ENCODE assay signal across 18 cellular contexts in genomic region chr22:35156945-35157344, GRCh38.
"Had no signal": no experiment of that assay in that cellular context is flagged by ENCODE, and none has a peak within 500 bp of the region (broad histone marks: within the 10 kb centered on the region; RNA-seq: fewer than 3 reads in every experiment).

No MANE protein-coding gene starts in this region.

- H3K27me3 ChIP-seq: ascending aorta, pancreas had no signal

- H2AFZ ChIP-seq: neural progenitor cell had no signal

- H3K4me2 ChIP-seq: neural progenitor cell had no signal

- H3K4me1 Mint-ChIP-seq: neural progenitor cell had no signal

- H3K9ac ChIP-seq: neural progenitor cell had no signal

- H3K27ac Mint-ChIP-seq: activated naive CD4-positive, alpha-beta T cell treated with anti-CD3 and anti-CD28 coated beads for 36 hours; activated T-helper 2 cell treated with anti-CD3 and anti-CD28 coated beads, Interferon-gamma antibody, Interleukin-2, Interleukin-4, amounts not matched to agents 10 μg/mL and 5 μg/mL and 100 μg/mL, durations not matched to agents 14 hours and 24 hours and 36 hours; mesothelial cell of epicardium had no signal

- H3K4me1 ChIP-seq: ascending aorta, breast epithelium, neural progenitor cell, pancreas, sigmoid colon, spleen had no signal

- H3K36me3 Mint-ChIP-seq: mesothelial cell of epicardium, neural progenitor cell had no signal

- DNase-seq: activated CD4-positive, alpha-beta T cell treated with anti-CD3 and anti-CD28 coated beads for 1 hour; activated CD4-positive, alpha-beta T cell treated with anti-CD3 and anti-CD28 coated beads, Interleukin-2, amount 50 U/mL, for 4 hours; activated naive CD4-positive, alpha-beta T cell treated with anti-CD3 and anti-CD28 coated beads for 36 hours; cerebellar nuclear complex; effector memory CD4-positive, alpha-beta T cell; foreskin melanocyte; kidney glomerular epithelial cell; sigmoid colon; spleen had no signal

- FAIRE-seq: pancreas had no signal

- H3K4me3 Mint-ChIP-seq: activated naive CD4-positive, alpha-beta T cell treated with anti-CD3 and anti-CD28 coated beads for 36 hours; mesothelial cell of epicardium; neural progenitor cell; stimulated activated naive CD8-positive, alpha-beta T cell treated with anti-CD3 and anti-CD28 coated beads, Interleukin-15, Interleukin-2, amounts not matched to agents 100 ng/mL and 50 ng/mL, for 24 hours had no signal

- H3K36me3 ChIP-seq: ascending aorta, breast epithelium, neural progenitor cell, pancreas, sigmoid colon, spleen had no signal

- H3K27ac ChIP-seq: ascending aorta, breast epithelium, epithelial cell of prostate, neural progenitor cell, pancreas, sigmoid colon, spleen, VCaP had no signal

- H3K9me3 Mint-ChIP-seq: activated naive CD4-positive, alpha-beta T cell treated with anti-CD3 and anti-CD28 coated beads for 36 hours; activated T-helper 2 cell treated with anti-CD3 and anti-CD28 coated beads, Interferon-gamma antibody, Interleukin-2, Interleukin-4, amounts not matched to agents 10 μg/mL and 5 μg/mL and 100 μg/mL, durations not matched to agents 14 hours and 24 hours and 36 hours; mesothelial cell of epicardium; neural progenitor cell; stimulated activated naive CD8-positive, alpha-beta T cell treated with anti-CD3 and anti-CD28 coated beads, Interleukin-15, Interleukin-2, amounts not matched to agents 100 ng/mL and 50 ng/mL, for 24 hours had no signal

- H3K9me3 ChIP-seq: ascending aorta, breast epithelium, pancreas, sigmoid colon, spleen had no signal

- H3K4me3 ChIP-seq: ascending aorta, breast epithelium, neural progenitor cell, pancreas, sigmoid colon, spleen had no signal
